In the genomic region with DNA sequence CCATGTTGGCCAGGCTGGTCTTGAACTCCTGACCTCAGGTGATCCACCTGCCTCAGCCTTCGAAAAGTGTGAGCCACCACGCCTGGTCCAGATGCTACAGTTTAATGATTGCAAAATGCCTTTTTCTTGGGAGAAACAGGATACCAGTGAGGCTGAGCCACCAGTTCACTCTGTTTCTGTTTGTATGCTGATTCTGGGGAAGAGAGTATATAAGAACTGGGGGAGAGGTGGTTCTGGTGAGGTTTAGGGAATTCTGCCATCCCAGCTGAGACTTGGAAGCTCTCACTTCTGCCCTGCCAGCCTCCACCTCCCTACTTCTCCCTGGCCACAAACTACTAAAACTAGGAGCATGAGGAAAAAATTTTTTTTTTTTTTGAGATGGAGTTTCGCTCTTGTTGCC, we compare ENCODE assay signal across 25 cellular contexts. TPM values are rescaled to one million over a fixed set of nuclear protein-coding genes. Genes with fewer than 3 reads are reported as not detected.
DNase-seq lines count a peak whose midpoint lies in the region; TF ChIP-seq lines count a peak whose summit lies in the region.
"Had no signal": no experiment of that assay in that cellular context is flagged by ENCODE, and none has a peak within 500 bp of the region (broad histone marks: within the 10 kb centered on the region; RNA-seq: fewer than 3 reads in every experiment).

No MANE protein-coding gene starts in this region.

- H3K9ac ChIP-seq in adipocyte (ENCODE audit: low read length): peak overlapping the region; percentile 42
- H3K9ac ChIP-seq: BLaER1 had no signal

- POLR2A ChIA-PET in activated CD4-positive, alpha-beta memory T cell treated with anti-CD3 and anti-CD28 coated beads for 36 hours (lab: Charles Lee): no interaction called here
- POLR2A ChIA-PET in activated CD4-positive, alpha-beta memory T cell treated with anti-CD3 and anti-CD28 coated beads, Interleukin-2, amount 10 ng/mL, durations not matched to agents 7 days and 5 days (lab: Charles Lee): interaction anchor here (1.2 to 1.6 kb wide), 3 partner anchors 8 to 11 kb away, joined by 3 to 7 read pairs (median 6); partner anchors contain the start of genes PMF1 and SLC25A44

- TF ChIP-seq POLR2A in sigmoid colon (IDR thresholded peaks at IDR 0.05): no peak

- H3K4me1 ChIP-seq in adipocyte (ENCODE audit: control insufficient read depth, insufficient read depth, low read length) (peaks cover 24% of the 10 kb centered on the region), sigmoid colon (peaks cover 0 to 26% (median 24%) of the 10 kb centered on the region in 4 donors)

- H3K9me3 Mint-ChIP-seq in activated CD4-positive, alpha-beta memory T cell treated with anti-CD3 and anti-CD28 coated beads for 36 hours: no peaks in the 10 kb centered on the region
- no peaks in the 10 kb centered on the region for H3K9me3 Mint-ChIP-seq in activated CD4-positive, alpha-beta memory T cell treated with anti-CD3 and anti-CD28 coated beads, Interleukin-2, amount 10 ng/mL, durations not matched to agents 7 days and 5 days
- H3K9me3 Mint-ChIP-seq: CD4-positive, CD25-positive, alpha-beta regulatory T cell; HFFc6 had no signal

- peaks cover 22% of the 10 kb centered on the region for H3K4me1 Mint-ChIP-seq in activated CD4-positive, alpha-beta memory T cell treated with anti-CD3 and anti-CD28 coated beads for 36 hours (ENCODE audit: low read depth)
- H3K4me1 Mint-ChIP-seq in activated CD4-positive, alpha-beta memory T cell treated with anti-CD3 and anti-CD28 coated beads, Interleukin-2, amount 10 ng/mL, durations not matched to agents 7 days and 5 days: peaks cover 17% of the 10 kb centered on the region

- H3K36me3 ChIP-seq in adipocyte (ENCODE audit: control insufficient read depth, insufficient read depth, low read length, severe bottlenecking) (peaks cover 42% of the 10 kb centered on the region), sigmoid colon (peaks cover 5 to 41% (median 12%) of the 10 kb centered on the region in 4 donors), MG63 (peaks cover 62% of the 10 kb centered on the region)

- H3K4me3 ChIP-seq in adipocyte (ENCODE audit: low read length) (no peak overlapping the region), sigmoid colon (no peak overlapping the region), MG63 (no peak overlapping the region)
- H3K4me3 ChIP-seq: BLaER1, HAP-1, PC-9, SJSA1 had no signal

- H3K27ac ChIP-seq in sigmoid colon: no peak overlapping the region
- H3K27ac ChIP-seq: BLaER1, PC-9, SJSA1 had no signal

- DNase-seq in activated CD4-positive, alpha-beta memory T cell treated with anti-CD3 and anti-CD28 coated beads for 36 hours: no peak
- no peak for DNase-seq in activated CD4-positive, alpha-beta memory T cell treated with anti-CD3 and anti-CD28 coated beads, Interleukin-2, amount 10 ng/mL, durations not matched to agents 7 days and 5 days
- peak; percentile 6 for DNase-seq in adipocyte (ENCODE audit: low read depth)
- DNase-seq in iris pigment epithelial cell (ENCODE audit: low read depth): peak; percentile 22
- peak; percentile 15 for DNase-seq in sigmoid colon
- DNase-seq in cerebellum (ENCODE audit: low spot score): no peak
- DNase-seq in MG63: no peak
- DNase-seq in AG08396 (ENCODE audit: low spot score): no peak
- DNase-seq: 8988T; ACHN; CD4-positive, CD25-positive, alpha-beta regulatory T cell; HFFc6; KBM-7; NCI-H1105 treated with DMSO at 0.1 percent for 48 hours; NCI-H146; NCI-H1930; NCI-H446 treated with DMSO at 0.1 percent for 48 hours; NCI-H526; NCI-H82; NK-92 treated with Interleukin-12 subunit alpha and Interleukin-12 subunit beta, amount 100 ng/mL, for 24 hours; PC-9; Right ventricle myocardium superior had no signal

- H3K27me3 ChIP-seq in adipocyte (replicated peaks; ENCODE audit: control insufficient read depth, insufficient read depth, low read length): no peaks in the 10 kb centered on the region
- no peaks in the 10 kb centered on the region for H3K27me3 ChIP-seq in sigmoid colon
- no peaks in the 10 kb centered on the region for H3K27me3 ChIP-seq in MG63
- H3K27me3 ChIP-seq: BLaER1, SJSA1 had no signal

- H3K4me3 Mint-ChIP-seq in activated CD4-positive, alpha-beta memory T cell treated with anti-CD3 and anti-CD28 coated beads for 36 hours: no peak overlapping the region
- no peak overlapping the region for H3K4me3 Mint-ChIP-seq in activated CD4-positive, alpha-beta memory T cell treated with anti-CD3 and anti-CD28 coated beads, Interleukin-2, amount 10 ng/mL, durations not matched to agents 7 days and 5 days
- H3K4me3 Mint-ChIP-seq: CD4-positive, CD25-positive, alpha-beta regulatory T cell; HFFc6 had no signal

- peak overlapping the region; percentile 35 for H3K27ac Mint-ChIP-seq in activated CD4-positive, alpha-beta memory T cell treated with anti-CD3 and anti-CD28 coated beads for 36 hours
- H3K27ac Mint-ChIP-seq in activated CD4-positive, alpha-beta memory T cell treated with anti-CD3 and anti-CD28 coated beads, Interleukin-2, amount 10 ng/mL, durations not matched to agents 7 days and 5 days: no peak overlapping the region

- no peaks in the 10 kb centered on the region for H3K9me3 ChIP-seq in adipocyte (ENCODE audit: control insufficient read depth, low read length)
- no peaks in the 10 kb centered on the region for H3K9me3 ChIP-seq in sigmoid colon
- no peaks in the 10 kb centered on the region for H3K9me3 ChIP-seq in MG63
- H3K9me3 ChIP-seq: BLaER1, HAP-1, SJSA1 had no signal

- H3K27me3 Mint-ChIP-seq in activated CD4-positive, alpha-beta memory T cell treated with anti-CD3 and anti-CD28 coated beads for 36 hours: no peaks in the 10 kb centered on the region
- H3K27me3 Mint-ChIP-seq in activated CD4-positive, alpha-beta memory T cell treated with anti-CD3 and anti-CD28 coated beads, Interleukin-2, amount 10 ng/mL, durations not matched to agents 7 days and 5 days: no peaks in the 10 kb centered on the region
- H3K27me3 Mint-ChIP-seq: CD4-positive, CD25-positive, alpha-beta regulatory T cell had no signal

- no peak for TF ChIP-seq EP300 in sigmoid colon (IDR thresholded peaks at IDR 0.05)

- no peak for TF ChIP-seq CTCF in sigmoid colon (IDR thresholded peaks at IDR 0.05)

- peaks cover 44% of the 10 kb centered on the region for H3K36me3 Mint-ChIP-seq in activated CD4-positive, alpha-beta memory T cell treated with anti-CD3 and anti-CD28 coated beads for 36 hours
- H3K36me3 Mint-ChIP-seq in activated CD4-positive, alpha-beta memory T cell treated with anti-CD3 and anti-CD28 coated beads, Interleukin-2, amount 10 ng/mL, durations not matched to agents 7 days and 5 days (ENCODE audit: low read depth): peaks cover 36% of the 10 kb centered on the region

- intact Hi-C loops in activated CD4-positive, alpha-beta memory T cell treated with anti-CD3 and anti-CD28 coated beads for 36 hours (cut with micrococcal nuclease): no loop called here
- intact Hi-C loops in sigmoid colon (cut with DNase I): no loop called here

- WGBS in sigmoid colon, 2 donors: 88 to 92% methylated on average over 3 of the region's 3 CpGs

- CTCF ChIA-PET in activated CD4-positive, alpha-beta memory T cell treated with anti-CD3 and anti-CD28 coated beads for 36 hours (lab: Charles Lee): no interaction called here
- CTCF ChIA-PET in activated CD4-positive, alpha-beta memory T cell treated with anti-CD3 and anti-CD28 coated beads, Interleukin-2, amount 10 ng/mL, durations not matched to agents 7 days and 5 days (lab: Charles Lee): interaction anchor here (1.5 to 6.3 kb wide), 2 partner anchors 7 to 20 kb away, joined by 5 to 23 read pairs; no protein-coding TSS in a partner anchor

RNA-seq across cellular contexts. Expression of gene PMF1, which starts 8.1 kb away (rescaled TPM):
- total RNA-seq in activated CD4-positive, alpha-beta memory T cell treated with anti-CD3 and anti-CD28 coated beads for 36 hours: 100 to 1,000 TPM in 1 of 2 experiments, 10 to 100 TPM in 1; 99.5 to 105 TPM
- total RNA-seq in activated CD4-positive, alpha-beta memory T cell treated with anti-CD3 and anti-CD28 coated beads, Interleukin-2, amount 10 ng/mL, durations not matched to agents 7 days and 5 days: 10 to 100 TPM; 65.5 to 67.7 TPM
- 10 to 100 TPM; 41.1 to 61.2 (median 50.8) TPM for total RNA-seq in sigmoid colon
- polyA plus RNA-seq in sigmoid colon: 10 to 100 TPM; 46.2 to 75.1 (median 60.7) TPM
- 24.7 TPM for total RNA-seq in cerebellum
- total RNA-seq in MG63 (2014; rRNA removed; shearing (Covaris generic); ENCODE audit: low replicate concordance): 161 and 219 TPM in 2 replicates

RNA-seq across cellular contexts. Expression of gene SLC25A44, which starts 10.8 kb away (rescaled TPM):
- 10 to 100 TPM; 61.3 to 62.2 TPM for total RNA-seq in activated CD4-positive, alpha-beta memory T cell treated with anti-CD3 and anti-CD28 coated beads for 36 hours
- total RNA-seq in activated CD4-positive, alpha-beta memory T cell treated with anti-CD3 and anti-CD28 coated beads, Interleukin-2, amount 10 ng/mL, durations not matched to agents 7 days and 5 days: 10 to 100 TPM; 27.7 to 36.3 TPM
- total RNA-seq in sigmoid colon (10 to 100 TPM in 1 of 4 donors, 1 to 10 TPM in 3; 8.6 to 13.3 (median 9.4) TPM), cerebellum (12.1 TPM)
- polyA plus RNA-seq in sigmoid colon: 10 to 100 TPM in 2 of 3 donors, 1 to 10 TPM in 1; 7.8 to 15.3 (median 11.8) TPM
- total RNA-seq in MG63 (2014; rRNA removed; shearing (Covaris generic); ENCODE audit: low replicate concordance): 12.7 and 13.1 TPM in 2 replicates

RNA-seq across cellular contexts. Expression of gene BGLAP, which starts 37.3 kb away (rescaled TPM):
- total RNA-seq in activated CD4-positive, alpha-beta memory T cell treated with anti-CD3 and anti-CD28 coated beads for 36 hours: 1 to 10 TPM in 1 of 2 experiments, under 1 TPM in 1; 0.90 to 2.3 TPM
- 1 to 10 TPM; 1.5 to 2.7 TPM for total RNA-seq in activated CD4-positive, alpha-beta memory T cell treated with anti-CD3 and anti-CD28 coated beads, Interleukin-2, amount 10 ng/mL, durations not matched to agents 7 days and 5 days
- 10 to 100 TPM in 1 of 4 donors, 1 to 10 TPM in 3; 3.9 to 15.9 (median 6.5) TPM for total RNA-seq in sigmoid colon
- 1 to 10 TPM in 1 of 3 donors, not detected in 2; 1.0 TPM for polyA plus RNA-seq in sigmoid colon
- total RNA-seq in cerebellum: 0.73 TPM
- total RNA-seq in MG63 (2014; rRNA removed; shearing (Covaris generic); ENCODE audit: low replicate concordance): 2.3 TPM in 1 of 2 replicates, not detected in the other
- total RNA-seq: SJSA1 had no signal
- polyA plus RNA-seq: CD4-positive, CD25-positive, alpha-beta regulatory T cell had no signal

RNA-seq across cellular contexts. Expression of gene PAQR6, which starts 43.2 kb away (rescaled TPM):
- 1 to 10 TPM; 3.9 to 4.0 TPM for total RNA-seq in activated CD4-positive, alpha-beta memory T cell treated with anti-CD3 and anti-CD28 coated beads for 36 hours
- total RNA-seq in activated CD4-positive, alpha-beta memory T cell treated with anti-CD3 and anti-CD28 coated beads, Interleukin-2, amount 10 ng/mL, durations not matched to agents 7 days and 5 days: 1 to 10 TPM; 5.6 to 6.3 TPM
- total RNA-seq in sigmoid colon (1 to 10 TPM in 3 of 4 donors, under 1 TPM in 1; 0.99 to 7.7 (median 7.2) TPM), cerebellum (7.7 TPM)
- 1 to 10 TPM in 2 of 3 donors, under 1 TPM in 1; 0.69 to 3.4 (median 3.0) TPM for polyA plus RNA-seq in sigmoid colon
- total RNA-seq in MG63 (2014; rRNA removed; shearing (Covaris generic); ENCODE audit: low replicate concordance): 0.59 TPM in 1 of 2 replicates, not detected in the other

RNA-seq across cellular contexts. Expression of gene SEMA4A, which starts 51.3 kb away (rescaled TPM):
- 10 to 100 TPM; 68.2 to 75.1 TPM for total RNA-seq in activated CD4-positive, alpha-beta memory T cell treated with anti-CD3 and anti-CD28 coated beads for 36 hours
- 10 to 100 TPM; 20.8 to 21.5 TPM for total RNA-seq in activated CD4-positive, alpha-beta memory T cell treated with anti-CD3 and anti-CD28 coated beads, Interleukin-2, amount 10 ng/mL, durations not matched to agents 7 days and 5 days
- total RNA-seq in sigmoid colon (1 to 10 TPM; 1.6 to 2.9 (median 1.8) TPM), cerebellum (12.3 TPM)
- 1 to 10 TPM; 1.4 to 6.3 (median 1.8) TPM for polyA plus RNA-seq in sigmoid colon
- 0.49 TPM in 1 of 2 replicates, not detected in the other for total RNA-seq in MG63 (2014; rRNA removed; shearing (Covaris generic); ENCODE audit: low replicate concordance)

Comparison
In these comparisons a context has a peak if more than half of its experiments do, and no peak if none do; other contexts are left out.
1. DNase-seq: peak in adipocyte (single experiment), iris pigment epithelial cell (single experiment) and sigmoid colon (single experiment); none in activated CD4-positive, alpha-beta memory T cell treated with anti-CD3 and anti-CD28 coated beads for 36 hours (single experiment), activated CD4-positive, alpha-beta memory T cell treated with anti-CD3 and anti-CD28 coated beads, Interleukin-2, amount 10 ng/mL, durations not matched to agents 7 days and 5 days (single experiment), cerebellum (single experiment), MG63 (single experiment) and AG08396 (single experiment).